In the genomic region with DNA sequence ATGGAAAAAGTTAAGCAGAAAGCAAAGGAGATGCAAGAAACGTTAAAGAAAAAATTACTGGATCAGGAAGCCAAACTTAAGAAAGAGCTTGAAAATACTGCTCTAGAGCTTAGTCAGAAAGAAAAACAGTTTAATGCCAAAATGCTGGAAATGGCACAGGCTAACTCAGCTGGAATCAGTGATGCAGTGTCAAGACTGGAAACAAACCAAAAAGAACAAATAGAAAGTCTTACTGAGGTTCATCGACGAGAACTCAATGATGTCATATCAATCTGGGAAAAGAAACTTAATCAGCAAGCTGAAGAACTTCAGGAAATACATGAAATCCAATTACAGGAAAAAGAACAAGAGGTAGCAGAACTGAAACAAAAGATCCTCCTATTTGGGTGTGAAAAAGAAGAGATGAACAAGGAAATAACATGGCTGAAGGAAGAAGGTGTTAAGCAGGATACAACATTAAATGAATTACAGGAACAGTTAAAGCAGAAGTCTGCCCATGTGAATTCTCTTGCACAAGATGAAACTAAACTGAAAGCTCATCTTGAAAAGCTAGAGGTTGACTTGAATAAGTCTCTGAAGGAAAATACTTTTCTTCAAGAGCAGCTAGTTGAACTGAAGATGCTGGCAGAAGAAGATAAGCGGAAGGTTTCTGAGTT, we compare ENCODE assay signal across 9 cellular contexts.
A peak's percentile ranks its signal among the peaks of the same experiment; 100 is the strongest.
DNase-seq lines count a peak whose midpoint lies in the region; TF ChIP-seq lines count a peak whose summit lies in the region.
"Had no signal": no experiment of that assay in that cellular context is flagged by ENCODE, and none has a peak within 500 bp of the region (broad histone marks: within the 10 kb centered on the region; RNA-seq: fewer than 3 reads in every experiment).

No MANE protein-coding gene starts in this region.

- peaks cover 80% of the 10 kb centered on the region for H3K36me3 ChIP-seq in left ventricle myocardium inferior

- peak overlapping the region; percentile 40 for H3K27ac Mint-ChIP-seq in activated T-helper 2 cell treated with anti-CD3 and anti-CD28 coated beads, Interferon-gamma antibody, Interleukin-2, Interleukin-4, amounts not matched to agents 10 μg/mL and 5 μg/mL and 100 μg/mL, durations not matched to agents 14 hours and 24 hours and 36 hours
- no peak overlapping the region for H3K27ac Mint-ChIP-seq in MCF 10A (ENCODE audit: low read depth, unreplicated experiment)

- no peak overlapping the region for H3K4me3 ChIP-seq in left ventricle myocardium inferior

- no peak for TF ChIP-seq CTCF in left ventricle myocardium inferior (IDR thresholded peaks at IDR 0.05; ENCODE audit: borderline replicate concordance)
- no peak for TF ChIP-seq CTCF in MCF 10A (IDR thresholded peaks at IDR 0.05; ENCODE audit: unreplicated experiment)

- no TSS peak for BruUV-seq in MCF 10A (replicated peaks; lab: Mats Ljungman, UMichigan)

- POLR2A ChIA-PET in MCF 10A (lab: Yijun Ruan, JAX): no interaction called here

- peaks cover 79% of the 10 kb centered on the region for H3K36me3 Mint-ChIP-seq in activated T-helper 2 cell treated with anti-CD3 and anti-CD28 coated beads, Interferon-gamma antibody, Interleukin-2, Interleukin-4, amounts not matched to agents 10 μg/mL and 5 μg/mL and 100 μg/mL, durations not matched to agents 14 hours and 24 hours and 36 hours (ENCODE audit: low read depth)
- peaks cover 97% of the 10 kb centered on the region for H3K36me3 Mint-ChIP-seq in MCF 10A (ENCODE audit: insufficient read depth, unreplicated experiment)

- no peak overlapping the region for H3K4me3 Mint-ChIP-seq in activated T-helper 2 cell treated with anti-CD3 and anti-CD28 coated beads, Interferon-gamma antibody, Interleukin-2, Interleukin-4, amounts not matched to agents 10 μg/mL and 5 μg/mL and 100 μg/mL, durations not matched to agents 14 hours and 24 hours and 36 hours (ENCODE audit: low read depth)
- no peak overlapping the region for H3K4me3 Mint-ChIP-seq in MCF 10A (ENCODE audit: unreplicated experiment)

- H3K27ac ChIP-seq in left ventricle myocardium inferior (replicated peaks): peak overlapping the region; percentile 54

- no peaks in the 10 kb centered on the region for H3K27me3 ChIP-seq in left ventricle myocardium inferior (ENCODE audit: low read depth)

- intact Hi-C loops in activated T-helper 2 cell treated with anti-CD3 and anti-CD28 coated beads, Interferon-gamma antibody, Interleukin-2, Interleukin-4, amounts not matched to agents 10 μg/mL and 5 μg/mL and 100 μg/mL, durations not matched to agents 14 hours and 24 hours and 36 hours (cut with micrococcal nuclease): no loop called here
- intact Hi-C loops in left ventricle myocardium inferior (cut with micrococcal nuclease): no loop called here
- intact Hi-C loops in MCF 10A (cut with micrococcal nuclease): no loop called here
- intact Hi-C loops in posterior cingulate gyrus (cut with DNase I): no loop called here

- no peaks in the 10 kb centered on the region for H3K9me3 ChIP-seq in left ventricle myocardium inferior (replicated peaks)

- DNase-seq in GM03348 (ENCODE audit: low spot score) (peak; percentile 9), left ventricle myocardium inferior (no peak), renal cortical epithelial cell (ENCODE audit: low read depth) (peak; percentile 6), NCI-H146 (lab: John Stamatoyannopoulos, UW) (no peak), MCF 10A (ENCODE audit: unreplicated experiment) (no peak), NCI-H2171 treated with DMSO at 0.1 percent for 48 hours (lab: John Stamatoyannopoulos, UW) (no peak), posterior cingulate gyrus (no peak)
- no peak for DNase-seq in activated T-helper 2 cell treated with anti-CD3 and anti-CD28 coated beads, Interferon-gamma antibody, Interleukin-2, Interleukin-4, amounts not matched to agents 10 μg/mL and 5 μg/mL and 100 μg/mL, durations not matched to agents 14 hours and 24 hours and 36 hours (ENCODE audit: low spot score)
- DNase-seq: T1000 had no signal

- H3K4me1 Mint-ChIP-seq in activated T-helper 2 cell treated with anti-CD3 and anti-CD28 coated beads, Interferon-gamma antibody, Interleukin-2, Interleukin-4, amounts not matched to agents 10 μg/mL and 5 μg/mL and 100 μg/mL, durations not matched to agents 14 hours and 24 hours and 36 hours (ENCODE audit: low read depth): peaks cover 17% of the 10 kb centered on the region
- peaks cover 10% of the 10 kb centered on the region for H3K4me1 Mint-ChIP-seq in MCF 10A (ENCODE audit: insufficient read depth, unreplicated experiment)

- CTCF ChIA-PET in MCF 10A (lab: Yijun Ruan, JAX): no interaction called here

- H3K9me3 Mint-ChIP-seq in activated T-helper 2 cell treated with anti-CD3 and anti-CD28 coated beads, Interferon-gamma antibody, Interleukin-2, Interleukin-4, amounts not matched to agents 10 μg/mL and 5 μg/mL and 100 μg/mL, durations not matched to agents 14 hours and 24 hours and 36 hours: no peaks in the 10 kb centered on the region
- no peaks in the 10 kb centered on the region for H3K9me3 Mint-ChIP-seq in MCF 10A (ENCODE audit: unreplicated experiment)

- peaks cover 39% of the 10 kb centered on the region for H3K4me1 ChIP-seq in left ventricle myocardium inferior

- H3K27me3 Mint-ChIP-seq in activated T-helper 2 cell treated with anti-CD3 and anti-CD28 coated beads, Interferon-gamma antibody, Interleukin-2, Interleukin-4, amounts not matched to agents 10 μg/mL and 5 μg/mL and 100 μg/mL, durations not matched to agents 14 hours and 24 hours and 36 hours (ENCODE audit: low read depth): no peaks in the 10 kb centered on the region
- no peaks in the 10 kb centered on the region for H3K27me3 Mint-ChIP-seq in MCF 10A (ENCODE audit: insufficient read depth, unreplicated experiment)

Comparison
In these comparisons a context has a peak if more than half of its experiments do, and no peak if none do; other contexts are left out.
1. DNase-seq: peak in GM03348 (single experiment) and renal cortical epithelial cell (single experiment); none in activated T-helper 2 cell treated with anti-CD3 and anti-CD28 coated beads, Interferon-gamma antibody, Interleukin-2, Interleukin-4, amounts not matched to agents 10 μg/mL and 5 μg/mL and 100 μg/mL, durations not matched to agents 14 hours and 24 hours and 36 hours (single experiment), left ventricle myocardium inferior (single experiment), NCI-H146 (single experiment), MCF 10A (single experiment), NCI-H2171 treated with DMSO at 0.1 percent for 48 hours (single experiment) and posterior cingulate gyrus (0 of 10).